Comparison of ENCODE assay signal across 28 cellular contexts in the genomic region with DNA sequence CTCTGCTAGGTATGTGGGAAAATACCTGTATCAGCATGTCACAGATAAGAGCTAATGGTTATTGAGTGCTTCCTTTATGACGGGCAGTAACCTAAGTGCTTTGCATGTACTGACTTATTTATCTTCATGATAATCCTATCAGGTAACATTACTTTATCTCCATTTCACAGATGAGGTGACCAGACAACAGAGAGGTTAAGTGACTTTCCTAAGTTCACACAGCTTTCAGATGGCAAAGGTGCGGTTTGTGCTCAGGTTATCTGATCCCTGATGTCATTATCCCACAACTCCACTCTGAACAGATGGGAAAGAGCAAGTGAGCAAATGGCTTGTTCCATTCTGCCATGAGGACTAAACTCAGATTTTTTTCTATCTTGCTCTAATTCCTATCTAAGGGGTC.
"Had no signal": no experiment of that assay in that cellular context is flagged by ENCODE, and none has a peak within 500 bp of the region (broad histone marks: within the 10 kb centered on the region; RNA-seq: fewer than 3 reads in every experiment).

No MANE protein-coding gene starts in this region.

- H3K27me3 ChIP-seq: cardiac muscle cell had no signal

- DNase-seq: activated B cell treated with CpG ODN at 0.5 μM for 24 hours; activated CD4-positive, alpha-beta T cell treated with anti-CD3 and anti-CD28 coated beads for 1 hour; activated CD4-positive, alpha-beta T cell treated with anti-CD3 and anti-CD28 coated beads, Interleukin-2, amount 10 ng/mL, durations not matched to agents 24 days and 14 days; activated CD4-positive, alpha-beta T cell treated with anti-CD3 and anti-CD28 coated beads, Interleukin-2, amount 50 U/mL, for 48 hours; activated CD8-positive, alpha-beta memory T cell treated with anti-CD3 and anti-CD28 coated beads for 24 hours; activated gamma-delta T cell; activated naive CD4-positive, alpha-beta T cell treated with anti-CD3 and anti-CD28 coated beads for 36 hours; activated T-cell treated with anti-CD3 and anti-CD28 coated beads, Interleukin-2, amount 50 U/mL, for 4 hours; amygdala; Karpas-422; MM.1S; NCI-H1105; NCI-H1436; NCI-H187 treated with DMSO at 0.1 percent for 48 hours; NCI-H446 treated with DMSO at 0.1 percent for 48 hours; NCI-H526; NCI-H774; NK-92 treated with Interleukin-12 subunit alpha and Interleukin-12 subunit beta, amount 100 ng/mL, for 24 hours; OCI-M1; RPMI8226; T-cell; T-helper 2 cell; T1000 had no signal

- ATAC-seq: activated T-cell treated with anti-CD3 and anti-CD28 coated beads, Interleukin-2, amount 50 U/mL, for 4 hours; activated T-helper 17 cell treated with anti-CD3 and anti-CD28 coated beads, Interleukin-2, amount 50 U/mL, for 72 hours; Panc1; Right ventricle myocardium inferior; T-cell had no signal

- H3K27ac ChIP-seq: cardiac muscle cell, SK-N-MC had no signal
